In the genomic region with DNA sequence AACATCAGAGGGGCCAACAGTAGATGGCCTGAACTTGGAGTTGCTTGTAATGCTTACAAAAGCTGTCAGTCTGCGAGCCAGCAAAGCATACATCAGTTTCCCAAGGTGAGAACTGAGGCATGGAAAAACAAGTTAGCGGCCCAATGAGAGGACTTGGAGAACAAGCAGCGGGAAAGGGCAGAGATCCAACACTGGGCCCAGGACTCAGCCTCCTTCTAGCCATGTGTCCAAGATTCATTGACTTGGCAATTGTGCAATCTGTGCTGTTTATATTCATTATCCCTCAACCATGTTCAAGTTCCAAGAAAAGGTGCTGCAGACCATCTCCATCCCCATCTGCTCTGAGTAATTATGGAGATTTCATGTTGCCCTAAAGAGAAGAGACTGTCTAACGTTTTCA, we compare ENCODE assay signal across 21 cellular contexts.
"Had no signal": no experiment of that assay in that cellular context is flagged by ENCODE, and none has a peak within 500 bp of the region (broad histone marks: within the 10 kb centered on the region; RNA-seq: fewer than 3 reads in every experiment).

No MANE protein-coding gene starts in this region.

- DNase-seq: activated CD4-positive, alpha-beta memory T cell treated with anti-CD3 and anti-CD28 coated beads, Interleukin-2, amount 10 ng/mL, durations not matched to agents 7 days and 5 days; activated CD4-positive, alpha-beta T cell treated with anti-CD3 and anti-CD28 coated beads, Interleukin-2, amount 10 ng/mL, durations not matched to agents 24 days and 14 days; activated CD4-positive, CD25-positive, alpha-beta regulatory T cell treated with anti-CD3 and anti-CD28 coated beads, Interleukin-2, amount 50 U/mL, for 72 hours; activated CD8-positive, alpha-beta memory T cell treated with anti-CD3 and anti-CD28 coated beads, Interleukin-2, amount 50 U/mL, for 48 hours; activated gamma-delta T cell; activated naive CD4-positive, alpha-beta T cell treated with anti-CD3 and anti-CD28 coated beads, Interleukin-2, amount 10 ng/mL, durations not matched to agents 7 days and 5 days; activated T-cell treated with anti-CD3 and anti-CD28 coated beads, Interleukin-2, amount 50 U/mL, for 24 hours; amniotic stem cell; endodermal cell; foreskin melanocyte; kidney glomerular epithelial cell; lower lobe of right lung; mesendoderm; small intestine; stimulated activated CD4-positive, alpha-beta T cell treated with anti-CD3 and anti-CD28 coated beads, Interleukin-4, amount 100 ng/mL, for 24 hours; uterus had no signal

- ATAC-seq: esophagus mucosa; left lobe of liver; lower lobe of right lung; natural killer cell treated with Interleukin-12 subunit alpha and Interleukin-12 subunit beta and Interleukin-15 and Interleukin-18, amount 100 ng/mL, for 72 hours; sciatic nerve; stimulated activated effector memory CD8-positive, alpha-beta T cell treated with anti-CD3 and anti-CD28 coated beads, Interleukin-12 subunit alpha, Interleukin-12 subunit beta, amount 100 ng/mL, for 72 hours had no signal
